Comparison of ENCODE assay signal across 1 cellular context in genomic region chr3:24495334-24495994, GRCh38.
TF ChIP-seq lines count a peak whose summit lies in the region.

No MANE protein-coding gene starts in this region.

TF ChIP-seq in HCT116, 20 proteins besides CTCF, POLR2A, EP300 and RAD21 (continued from another document):
- TF ChIP-seq REST (IDR thresholded peaks at IDR 0.05; ENCODE audit: low read depth) (no peak), CEBPB (IDR thresholded peaks at IDR 0.05; ENCODE audit: low read depth) (no peak), SP1 (IDR thresholded peaks at IDR 0.05; ENCODE audit: low read depth) (no peak), ATF3 (IDR thresholded peaks at IDR 0.05) (no peak), MAX (IDR thresholded peaks at IDR 0.05) (peak; percentile 30; the same call in 1 of the 2 replicates)
